ENCODE assay signal across 8 cellular contexts in genomic region chr1:923131-923990, GRCh38. TPM values are rescaled to one million over a fixed set of nuclear protein-coding genes. Genes with fewer than 3 reads are reported as not detected.
A peak's percentile ranks its signal among the peaks of the same experiment; 100 is the strongest.
DNase-seq lines count a peak whose midpoint lies in the region; ATAC-seq and TF ChIP-seq lines count a peak whose summit lies in the region.

Gene SAMD11, plus strand, starts transcription at chr1:923923. Its CDS starts 509 bp downstream, at chr1:924432.

- no peak within 1 kb of the TSS; the same call in 1 of the 2 replicates for H3K9ac ChIP-seq in DND-41 (ENCODE audit: low read depth, low read length)

- H3K36me3 ChIP-seq in DND-41 (ENCODE audit: insufficient read depth, low read length) (no peaks in the 10 kb centered on the region), kidney epithelial cell (ENCODE audit: control insufficient read depth, insufficient read depth, low read length) (no peaks in the 10 kb centered on the region)

- peak within 1 kb of the TSS; percentile 70 for H3K4me3 Mint-ChIP-seq in WTC11

- H3K4me2 ChIP-seq in DND-41 (ENCODE audit: insufficient read depth, low read length) = peak within 1 kb of the TSS; percentile 59

- H3K4me1 ChIP-seq in DND-41 (ENCODE audit: insufficient read depth, low read length) = peaks cover 35% of the 10 kb centered on the region

- no peak within 1 kb of the TSS for H3K27ac Mint-ChIP-seq in WTC11

- peak; percentile 69 for ATAC-seq in DND-41 (ENCODE audit: insufficient read depth, low read depth)
- peak; percentile 9 for ATAC-seq in WTC11
- ATAC-seq in GM19395 (IDR thresholded peaks at IDR 0.05; ENCODE audit: unreplicated experiment) = no peak

- no peak within 1 kb of the TSS for H2AFZ ChIP-seq in DND-41 (ENCODE audit: low read depth, low read length)

- peaks cover 83% of the 10 kb centered on the region for H3K27me3 ChIP-seq in DND-41 (ENCODE audit: insufficient read depth, low read length, poor library complexity)
- H3K27me3 ChIP-seq in kidney epithelial cell (ENCODE audit: control insufficient read depth, insufficient read depth, low read length) = peaks cover 82% of the 10 kb centered on the region

- H3K9me3 Mint-ChIP-seq in WTC11 = no peaks in the 10 kb centered on the region

- no peak within 1 kb of the TSS for H3K27ac ChIP-seq in DND-41 (ENCODE audit: low read length)

- DNase-seq in DND-41 (peak; percentile 85), NCI-H1092 treated with DMSO at 0.1 percent for 48 hours (lab: John Stamatoyannopoulos, UW) (peak; percentile 20), WTC11 (ENCODE audit: low spot score) (peak; percentile 64), choroid plexus epithelial cell (ENCODE audit: low read depth) (peak; percentile 80), kidney epithelial cell (ENCODE audit: low read depth) (no peak)
- DNase-seq in stimulated activated CD4-positive, alpha-beta T cell treated with anti-CD3 and anti-CD28 coated beads, Interleukin-15, amount 100 ng/mL, for 24 hours = peak; percentile 70
- DNase-seq in NK-92 treated with Interleukin-12 subunit alpha and Interleukin-12 subunit beta, amount 100 ng/mL, for 24 hours (lab: John Stamatoyannopoulos, UW) = no peak

- H3K4me3 ChIP-seq in DND-41 (ENCODE audit: low read depth in 1 of 2, low read length in 2 of 2) = peak within 1 kb of the TSS in 1 of 2 experiments; percentile 40; a peak in 2 of 4 replicates
- H3K4me3 ChIP-seq in choroid plexus epithelial cell (ENCODE audit: low read depth, low read length) = peak within 1 kb of the TSS; percentile 66
- peak within 1 kb of the TSS; percentile 41 for H3K4me3 ChIP-seq in kidney epithelial cell (ENCODE audit: low read depth, low read length)

- no peak for TF ChIP-seq CTCF in DND-41 (IDR thresholded peaks at IDR 0.05; ENCODE audit: borderline replicate concordance, extremely low read depth, low read length, poor library complexity, severe bottlenecking)
- no peak for TF ChIP-seq CTCF in WTC11 (IDR thresholded peaks at IDR 0.05)
- TF ChIP-seq CTCF in choroid plexus epithelial cell (conservative IDR thresholded peaks at IDR 0.05; ENCODE audit: low read depth, low read length) = no peak
- TF ChIP-seq CTCF in kidney epithelial cell (IDR thresholded peaks at IDR 0.05; ENCODE audit: insufficient read depth, low read length, poor library complexity, severe bottlenecking) = no peak

- peaks cover 87% of the 10 kb centered on the region for H4K20me1 ChIP-seq in DND-41 (ENCODE audit: insufficient read depth, low read length)

- peaks cover 20% of the 10 kb centered on the region for H3K4me1 Mint-ChIP-seq in WTC11

- POLR2A ChIA-PET in WTC11 (lab: Charles Lee) = interaction anchor here (1.0 kb wide), 1 partner anchor 19 kb away, joined by 3 read pairs; no protein-coding TSS in a partner anchor

- peaks cover 91% of the 10 kb centered on the region for H3K27me3 Mint-ChIP-seq in WTC11 (ENCODE audit: low read depth)

- CTCF ChIA-PET in WTC11 (lab: Charles Lee) = interaction anchor here (1.3 to 2.5 kb wide), 6 partner anchors 8 to 54 kb away, joined by 3 to 11 read pairs (median 4); no protein-coding TSS in a partner anchor

- H3K79me2 ChIP-seq in DND-41 (ENCODE audit: insufficient read depth, low read length) = no peaks in the 10 kb centered on the region

- H3K36me3 Mint-ChIP-seq in WTC11 = no peaks in the 10 kb centered on the region

- no peaks in the 10 kb centered on the region for H3K9me3 ChIP-seq in DND-41 (ENCODE audit: insufficient read depth, low read length, severe bottlenecking)

TF ChIP-seq in WTC11, 78 proteins besides CTCF, POLR2A, EP300 and RAD21:
- TF ChIP-seq ZNF671 (CRISPR knock-in tag; IDR thresholded peaks at IDR 0.05) (no peak), MAX (CRISPR knock-in tag; IDR thresholded peaks at IDR 0.05) (no peak)
- TF ChIP-seq, protein P1, sequence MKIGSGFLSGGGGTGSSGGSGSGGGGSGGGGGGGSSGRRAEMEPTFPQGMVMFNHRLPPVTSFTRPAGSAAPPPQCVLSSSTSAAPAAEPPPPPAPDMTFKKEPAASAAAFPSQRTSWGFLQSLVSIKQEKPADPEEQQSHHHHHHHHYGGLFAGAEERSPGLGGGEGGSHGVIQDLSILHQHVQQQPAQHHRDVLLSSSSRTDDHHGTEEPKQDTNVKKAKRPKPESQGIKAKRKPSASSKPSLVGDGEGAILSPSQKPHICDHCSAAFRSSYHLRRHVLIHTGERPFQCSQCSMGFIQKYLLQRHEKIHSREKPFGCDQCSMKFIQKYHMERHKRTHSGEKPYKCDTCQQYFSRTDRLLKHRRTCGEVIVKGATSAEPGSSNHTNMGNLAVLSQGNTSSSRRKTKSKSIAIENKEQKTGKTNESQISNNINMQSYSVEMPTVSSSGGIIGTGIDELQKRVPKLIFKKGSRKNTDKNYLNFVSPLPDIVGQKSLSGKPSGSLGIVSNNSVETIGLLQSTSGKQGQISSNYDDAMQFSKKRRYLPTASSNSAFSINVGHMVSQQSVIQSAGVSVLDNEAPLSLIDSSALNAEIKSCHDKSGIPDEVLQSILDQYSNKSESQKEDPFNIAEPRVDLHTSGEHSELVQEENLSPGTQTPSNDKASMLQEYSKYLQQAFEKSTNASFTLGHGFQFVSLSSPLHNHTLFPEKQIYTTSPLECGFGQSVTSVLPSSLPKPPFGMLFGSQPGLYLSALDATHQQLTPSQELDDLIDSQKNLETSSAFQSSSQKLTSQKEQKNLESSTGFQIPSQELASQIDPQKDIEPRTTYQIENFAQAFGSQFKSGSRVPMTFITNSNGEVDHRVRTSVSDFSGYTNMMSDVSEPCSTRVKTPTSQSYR (CRISPR knock-in tag; IDR thresholded peaks at IDR 0.05) = no peak
- TF ChIP-seq, protein P2, sequence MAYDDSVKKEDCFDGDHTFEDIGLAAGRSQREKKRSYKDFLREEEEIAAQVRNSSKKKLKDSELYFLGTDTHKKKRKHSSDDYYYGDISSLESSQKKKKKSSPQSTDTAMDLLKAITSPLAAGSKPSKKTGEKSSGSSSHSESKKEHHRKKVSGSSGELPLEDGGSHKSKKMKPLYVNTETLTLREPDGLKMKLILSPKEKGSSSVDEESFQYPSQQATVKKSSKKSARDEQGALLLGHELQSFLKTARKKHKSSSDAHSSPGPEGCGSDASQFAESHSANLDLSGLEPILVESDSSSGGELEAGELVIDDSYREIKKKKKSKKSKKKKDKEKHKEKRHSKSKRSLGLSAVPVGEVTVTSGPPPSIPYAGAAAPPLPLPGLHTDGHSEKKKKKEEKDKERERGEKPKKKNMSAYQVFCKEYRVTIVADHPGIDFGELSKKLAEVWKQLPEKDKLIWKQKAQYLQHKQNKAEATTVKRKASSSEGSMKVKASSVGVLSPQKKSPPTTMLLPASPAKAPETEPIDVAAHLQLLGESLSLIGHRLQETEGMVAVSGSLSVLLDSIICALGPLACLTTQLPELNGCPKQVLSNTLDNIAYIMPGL (CRISPR knock-in tag; IDR thresholded peaks at IDR 0.05) = no peak

RNA-seq across cellular contexts. Expression of gene SAMD11, which starts in this region (rescaled TPM):
- total RNA-seq in WTC11 (2021) (1.7 to 2.7 TPM (median 2.3 TPM) in 3 replicates), kidney epithelial cell (2.3 TPM in 2 replicates)

Comparison
In these comparisons a context has a peak if more than half of its experiments do, and no peak if none do; other contexts are left out.
1. DNase-seq: peak in DND-41 (single experiment), NCI-H1092 treated with DMSO at 0.1 percent for 48 hours (single experiment), WTC11 (single experiment), choroid plexus epithelial cell (single experiment) and stimulated activated CD4-positive, alpha-beta T cell treated with anti-CD3 and anti-CD28 coated beads, Interleukin-15, amount 100 ng/mL, for 24 hours (single experiment); none in kidney epithelial cell (single experiment) and NK-92 treated with Interleukin-12 subunit alpha and Interleukin-12 subunit beta, amount 100 ng/mL, for 24 hours (single experiment).